ENCODE assay signal across 8 cellular contexts in genomic region chr11:46846510-46846830, GRCh38.
DNase-seq lines count a peak whose midpoint lies in the region; ATAC-seq and TF ChIP-seq lines count a peak whose summit lies in the region.

No MANE protein-coding gene starts in this region.

- H3K9me3 ChIP-seq in muscle layer of colon (ENCODE audit: low read length), result no peaks in the 10 kb centered on the region

- DNase-seq in astrocyte of the spinal cord (ENCODE audit: low read depth, low spot score), result no peak
- no peak for DNase-seq in NCI-H1694 treated with DMSO at 0.1 percent for 48 hours (lab: John Stamatoyannopoulos, UW)
- DNase-seq in C1 segment of cervical spinal cord (lab: John Stamatoyannopoulos, UW), result no peak
- no peak for DNase-seq in stimulated activated CD4-positive, alpha-beta T cell treated with anti-CD3 and anti-CD28 coated beads, Interleukin-2, amount 100 ng/mL, for 48 hours
- no peak for DNase-seq in hepatic stellate cell (ENCODE audit: low spot score)

- peak overlapping the region; percentile 41 for H3K27ac ChIP-seq in muscle layer of colon (ENCODE audit: low read depth, low read length)

- H3K4me3 ChIP-seq in astrocyte of the spinal cord (ENCODE audit: low read depth, low read length) (peak overlapping the region; percentile 94), muscle layer of colon (ENCODE audit: low read depth in 1 of 2, low read length in 2 of 2) (peak overlapping the region; percentile 92 to 95)

- H3K4me1 ChIP-seq in muscle layer of colon (ENCODE audit: insufficient read depth, low read length), result peaks cover 15% of the 10 kb centered on the region

- TF ChIP-seq CTCF in astrocyte of the spinal cord (IDR thresholded peaks at IDR 0.05; ENCODE audit: low read depth, low read length), result no peak

- ATAC-seq in GM18508 (IDR thresholded peaks at IDR 0.05; ENCODE audit: insufficient read depth, unreplicated experiment) (peak; percentile 11), HG03066 (IDR thresholded peaks at IDR 0.05; ENCODE audit: low read depth, unreplicated experiment) (peak; percentile 16)

- no peaks in the 10 kb centered on the region for H3K27me3 ChIP-seq in muscle layer of colon (ENCODE audit: control insufficient read depth in 1 of 2, insufficient read depth in 2 of 2, low read length in 2 of 2)

- in situ Hi-C loops in astrocyte of the spinal cord (cut with HindIII; ENCODE audit: low sequenced_read_pairs), result no loop called here

- no peaks in the 10 kb centered on the region for H3K36me3 ChIP-seq in muscle layer of colon (ENCODE audit: insufficient read depth, low read length)

- peak overlapping the region; percentile 59 for H3K9ac ChIP-seq in muscle layer of colon (ENCODE audit: low read length)
